ENCODE assay signal across 11 cellular contexts in the genomic region with DNA sequence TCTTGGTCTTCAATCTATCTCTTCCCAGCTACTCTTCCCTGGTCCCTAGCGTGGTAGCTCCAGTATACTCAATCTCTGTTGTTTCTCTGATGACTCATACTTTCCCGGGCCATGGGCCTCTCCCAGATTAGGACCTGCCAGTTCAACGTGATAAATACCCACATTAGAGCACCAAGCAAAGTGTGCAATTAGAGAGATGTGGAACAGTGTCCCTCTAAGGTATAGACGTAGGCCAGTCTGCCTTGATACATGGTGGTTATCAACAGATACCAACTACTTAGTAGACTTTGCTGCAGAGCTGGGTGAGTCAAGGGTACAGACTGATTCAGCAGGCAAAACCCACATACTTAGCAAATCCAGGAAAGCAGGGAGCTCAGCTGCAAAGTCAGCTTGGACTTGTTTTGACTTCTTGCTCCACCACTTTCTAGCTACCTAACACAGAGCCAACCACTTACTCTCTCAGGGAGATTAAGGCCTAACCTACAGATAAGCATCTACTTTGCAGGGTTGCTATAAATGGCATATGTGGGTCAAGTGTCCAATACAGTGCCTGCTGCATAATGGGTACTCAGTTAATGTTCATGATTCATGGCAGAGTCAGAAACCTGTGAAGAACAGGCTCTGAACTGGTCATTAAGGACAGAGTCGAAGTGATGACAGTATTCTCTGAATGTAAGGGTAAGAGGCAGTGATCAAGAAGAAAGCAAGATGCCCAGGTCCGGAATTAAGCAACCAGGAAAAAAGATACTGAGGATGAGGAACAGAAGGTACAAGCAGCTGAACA.
DNase-seq lines count a peak whose midpoint lies in the region; ATAC-seq, FAIRE-seq and TF ChIP-seq lines count a peak whose summit lies in the region.
"Had no signal": no experiment of that assay in that cellular context is flagged by ENCODE, and none has a peak within 500 bp of the region (broad histone marks: within the 10 kb centered on the region; RNA-seq: fewer than 3 reads in every experiment).

No MANE protein-coding gene starts in this region.

- no peaks in the 10 kb centered on the region for H3K4me1 ChIP-seq in K562 (replicated peaks in 1 of 2; ENCODE audit: control insufficient read depth in 2 of 2, insufficient read depth in 2 of 2, low read length in 2 of 2)
- H3K4me1 ChIP-seq in aorta (ENCODE audit: control insufficient read depth in 1 of 2, insufficient read depth in 2 of 2, low read length in 2 of 2): peaks cover 3 to 5% of the 10 kb centered on the region in 2 donors
- H3K4me1 ChIP-seq: lower lobe of right lung had no signal

- no peak for FAIRE-seq in K562 (lab: Jason Lieb, UNC)

- WGBS in K562 (ENCODE audit: insufficient coverage, low coverage, missing lambda C conversion rate): 2% methylated on average over 6 of the region's 6 CpGs
- 30 to 38% methylated on average over 6 of the region's 6 CpGs for WGBS in aorta, 2 donors

- H3K9ac ChIP-seq in K562 (ENCODE audit: insufficient read depth in 1 of 2, low read depth in 2 of 2, low read length in 2 of 2): no peak overlapping the region

- in situ Hi-C loops in K562 (cut with MboI): no loop called here

- TF ChIP-seq POLR2A in K562 (conservative IDR thresholded peaks at IDR 0.05): no peak

- no peaks in the 10 kb centered on the region for H3K4me1 Mint-ChIP-seq in activated T-helper 1 cell treated with anti-CD3 and anti-CD28 coated beads, Interleukin-12 subunit alpha, Interleukin-12 subunit beta, Interleukin-2, Interleukin-4 antibody, amounts not matched to agents 30 ng/mL and 10 ng/mL and 1 ng/mL, durations not matched to agents 14 hours and 24 hours and 36 hours (ENCODE audit: low read depth)
- H3K4me1 Mint-ChIP-seq: T-helper 17 cell had no signal

- H2AFZ ChIP-seq in K562 (ENCODE audit: low read depth, low read length): no peak overlapping the region

- peaks cover 4% of the 10 kb centered on the region for H3K27me3 Mint-ChIP-seq in activated T-helper 1 cell treated with anti-CD3 and anti-CD28 coated beads, Interleukin-12 subunit alpha, Interleukin-12 subunit beta, Interleukin-2, Interleukin-4 antibody, amounts not matched to agents 30 ng/mL and 10 ng/mL and 1 ng/mL, durations not matched to agents 14 hours and 24 hours and 36 hours (ENCODE audit: insufficient read depth)
- H3K27me3 Mint-ChIP-seq: T-helper 17 cell had no signal

- H3K36me3 Mint-ChIP-seq in activated naive CD4-positive, alpha-beta T cell treated with anti-CD3 and anti-CD28 coated beads, Interleukin-2, amount 50 U/mL, for 72 hours: no peaks in the 10 kb centered on the region
- H3K36me3 Mint-ChIP-seq in activated T-helper 1 cell treated with anti-CD3 and anti-CD28 coated beads, Interleukin-12 subunit alpha, Interleukin-12 subunit beta, Interleukin-2, Interleukin-4 antibody, amounts not matched to agents 30 ng/mL and 10 ng/mL and 1 ng/mL, durations not matched to agents 14 hours and 24 hours and 36 hours (ENCODE audit: low read depth): no peaks in the 10 kb centered on the region

- TF ChIP-seq EP300 in K562 (IDR thresholded peaks at IDR 0.05; ENCODE audit: low read length): no peak

- no peaks in the 10 kb centered on the region for H3K79me2 ChIP-seq in K562 (ENCODE audit: control insufficient read depth, insufficient read depth, low read length)

- no peak overlapping the region for H3K27ac ChIP-seq in K562 (ENCODE audit: extremely low read depth, low read depth, low read length)
- no peak overlapping the region for H3K27ac ChIP-seq in aorta (ENCODE audit: low read depth in 1 of 2, low read length in 2 of 2)
- H3K27ac ChIP-seq: lower lobe of right lung had no signal

- no TSS peak for BruUV-seq in K562 (replicated peaks; lab: Mats Ljungman, UMichigan)

- H3K27ac Mint-ChIP-seq in activated naive CD4-positive, alpha-beta T cell treated with anti-CD3 and anti-CD28 coated beads, Interleukin-2, amount 50 U/mL, for 72 hours: no peak overlapping the region
- no peak overlapping the region for H3K27ac Mint-ChIP-seq in activated T-helper 1 cell treated with anti-CD3 and anti-CD28 coated beads, Interleukin-12 subunit alpha, Interleukin-12 subunit beta, Interleukin-2, Interleukin-4 antibody, amounts not matched to agents 30 ng/mL and 10 ng/mL and 1 ng/mL, durations not matched to agents 14 hours and 24 hours and 36 hours
- H3K27ac Mint-ChIP-seq: T-helper 17 cell had no signal

- H3K9me3 ChIP-seq in K562 (replicated peaks; ENCODE audit: control insufficient read depth, insufficient read depth, low read depth, low read length) (no peaks in the 10 kb centered on the region), aorta (ENCODE audit: control insufficient read depth, low read length) (no peaks in the 10 kb centered on the region)
- H3K9me3 ChIP-seq: lower lobe of right lung had no signal

- DNase-seq in activated naive CD4-positive, alpha-beta T cell treated with anti-CD3 and anti-CD28 coated beads, Interleukin-2, amount 50 U/mL, for 72 hours (ENCODE audit: low spot score in 2 of 2): no peak
- no peak for DNase-seq in activated naive CD4-positive, alpha-beta T cell (lab: John Stamatoyannopoulos, UW)
- DNase-seq in K562 (ENCODE audit: extremely low read depth in 1 of 4, low spot score in 3 of 4): peak in 1 of 4 experiments; percentile 2
- DNase-seq in islet precursor cell: peak; percentile 87
- no peak for DNase-seq in aorta
- DNase-seq in activated T-helper 1 cell treated with anti-CD3 and anti-CD28 coated beads, Interleukin-12 subunit alpha, Interleukin-12 subunit beta, Interleukin-2, Interleukin-4 antibody, amounts not matched to agents 30 ng/mL and 10 ng/mL and 1 ng/mL, durations not matched to agents 14 hours and 24 hours and 36 hours (ENCODE audit: low spot score): no peak
- DNase-seq in stimulated activated CD4-positive, alpha-beta T cell treated with anti-CD3 and anti-CD28 coated beads, Interleukin-12 subunit alpha, Interleukin-12 subunit beta, amount 100 ng/mL, for 4 hours: no peak
- DNase-seq: lower lobe of right lung, NCI-H446, T-helper 17 cell had no signal

- no peak overlapping the region for H3K4me3 Mint-ChIP-seq in activated T-helper 1 cell treated with anti-CD3 and anti-CD28 coated beads, Interleukin-12 subunit alpha, Interleukin-12 subunit beta, Interleukin-2, Interleukin-4 antibody, amounts not matched to agents 30 ng/mL and 10 ng/mL and 1 ng/mL, durations not matched to agents 14 hours and 24 hours and 36 hours
- H3K4me3 Mint-ChIP-seq: T-helper 17 cell had no signal

- CTCF ChIA-PET in K562 (lab: Yijun Ruan, JAX; ENCODE audit: low intra/inter-chr PET ratio): no interaction called here

- H3K27me3 ChIP-seq in K562 (ENCODE audit: control insufficient read depth in 2 of 2, insufficient read depth in 2 of 2, low read length in 2 of 2): 0 out of 5 replicates have a peak, but pooled peaks cover 0 to 4% of the 10 kb centered on the region in 2 experiments
- H3K27me3 ChIP-seq in aorta (ENCODE audit: control insufficient read depth in 1 of 2, insufficient read depth in 2 of 2, low read length in 1 of 2): no peaks in the 10 kb centered on the region

- H3K4me2 ChIP-seq in K562 (ENCODE audit: insufficient read depth, low read length): no peak overlapping the region

- no peak for TF ChIP-seq RAD21 in K562 (CRISPR knock-in tag; conservative IDR thresholded peaks at IDR 0.05 in 1 of 2, IDR thresholded peaks at IDR 0.05 in 1 of 2)

- POLR2A ChIA-PET in K562 (lab: Yijun Ruan, JAX): no interaction called here

- H4K20me1 ChIP-seq in K562 (replicated peaks; ENCODE audit: control insufficient read depth, insufficient read depth, low read length): no peaks in the 10 kb centered on the region

- no peak for TF ChIP-seq CTCF in K562 (IDR thresholded peaks at IDR 0.05 in 2 of 3, conservative IDR thresholded peaks at IDR 0.05 in 1 of 3; ENCODE audit: insufficient read depth in 2 of 3, low read depth in 1 of 3, low read length in 3 of 3)

- ATAC-seq in activated naive CD4-positive, alpha-beta T cell treated with anti-CD3 and anti-CD28 coated beads, Interleukin-2, amount 50 U/mL, for 72 hours: peak; percentile 24 to 40
- ATAC-seq in K562 (no peak), aorta (ENCODE audit: low FRiP score) (peak; percentile 79), GM18498 (IDR thresholded peaks at IDR 0.05; ENCODE audit: unreplicated experiment) (no peak)
- ATAC-seq: T-helper 17 cell had no signal

- H3K36me3 ChIP-seq in K562 (ENCODE audit: control insufficient read depth, insufficient read depth, low read length): no peaks in the 10 kb centered on the region
- no peaks in the 10 kb centered on the region for H3K36me3 ChIP-seq in aorta (ENCODE audit: control insufficient read depth in 1 of 2, insufficient read depth in 2 of 2, low read length in 1 of 2)
- H3K36me3 ChIP-seq: lower lobe of right lung had no signal

- H3K4me3 ChIP-seq in K562 (no peak overlapping the region), aorta (ENCODE audit: low read length in 2 of 2) (no peak overlapping the region)
- H3K4me3 ChIP-seq: lower lobe of right lung had no signal

- intact Hi-C loops in K562 (cut with micrococcal nuclease) (no loop called here), aorta (cut with DNase I) (no loop called here)
- intact Hi-C loops in activated T-helper 1 cell treated with anti-CD3 and anti-CD28 coated beads, Interleukin-12 subunit alpha, Interleukin-12 subunit beta, Interleukin-2, Interleukin-4 antibody, amounts not matched to agents 30 ng/mL and 10 ng/mL and 1 ng/mL, durations not matched to agents 14 hours and 24 hours and 36 hours (cut with micrococcal nuclease): no loop called here

- no peaks in the 10 kb centered on the region for H3K9me3 Mint-ChIP-seq in activated naive CD4-positive, alpha-beta T cell treated with anti-CD3 and anti-CD28 coated beads, Interleukin-2, amount 50 U/mL, for 72 hours
- no peaks in the 10 kb centered on the region for H3K9me3 Mint-ChIP-seq in activated T-helper 1 cell treated with anti-CD3 and anti-CD28 coated beads, Interleukin-12 subunit alpha, Interleukin-12 subunit beta, Interleukin-2, Interleukin-4 antibody, amounts not matched to agents 30 ng/mL and 10 ng/mL and 1 ng/mL, durations not matched to agents 14 hours and 24 hours and 36 hours

- no peaks in the 10 kb centered on the region for H3K9me1 ChIP-seq in K562 (ENCODE audit: control insufficient read depth, insufficient read depth, low read length)

TF ChIP-seq in K562, 482 proteins besides CTCF, POLR2A, EP300 and RAD21 (continues in another document):
- TF ChIP-seq CHD1 (IDR thresholded peaks at IDR 0.05; ENCODE audit: low read length) (no peak), GATAD2A (IDR thresholded peaks at IDR 0.05) (no peak), SAFB (IDR thresholded peaks at IDR 0.05; ENCODE audit: borderline replicate concordance, low read depth, low read length) (no peak)
- TF ChIP-seq, protein P1, sequence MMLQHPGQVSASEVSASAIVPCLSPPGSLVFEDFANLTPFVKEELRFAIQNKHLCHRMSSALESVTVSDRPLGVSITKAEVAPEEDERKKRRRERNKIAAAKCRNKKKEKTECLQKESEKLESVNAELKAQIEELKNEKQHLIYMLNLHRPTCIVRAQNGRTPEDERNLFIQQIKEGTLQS (IDR thresholded peaks at IDR 0.05): peak; percentile 70
- TF ChIP-seq, protein P1 (CRISPR knock-in tag; conservative IDR thresholded peaks at IDR 0.05): no peak

Comparison
In these comparisons a context has a peak if more than half of its experiments do, and no peak if none do; other contexts are left out.
1. ATAC-seq: peak in activated naive CD4-positive, alpha-beta T cell treated with anti-CD3 and anti-CD28 coated beads, Interleukin-2, amount 50 U/mL, for 72 hours (2 of 2) and aorta (single experiment); none in K562 (single experiment) and GM18498 (single experiment).